Comparison of ENCODE assay signal across 9 cellular contexts in the genomic region with DNA sequence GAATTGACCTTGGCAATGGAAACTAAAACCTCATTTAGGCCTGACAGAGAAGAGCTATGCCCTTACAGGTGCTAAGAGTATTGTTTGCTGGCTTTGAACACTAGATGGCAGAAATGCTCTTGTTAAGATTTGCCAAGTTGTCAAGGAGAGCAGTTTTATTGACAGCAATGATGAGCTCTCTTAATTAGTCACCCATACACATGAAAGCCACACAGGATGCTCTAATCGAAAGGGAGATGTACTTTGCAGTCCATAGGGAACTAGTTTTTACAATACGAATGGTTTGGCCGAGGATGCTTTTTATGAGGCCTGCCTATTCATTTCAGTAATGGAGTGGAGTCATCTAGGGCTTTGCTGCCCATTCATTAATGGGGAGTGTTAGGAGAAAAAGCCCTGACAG. TPM values are rescaled to one million over a fixed set of nuclear protein-coding genes. Genes with fewer than 3 reads are reported as not detected.
DNase-seq lines count a peak whose midpoint lies in the region; ATAC-seq and TF ChIP-seq lines count a peak whose summit lies in the region.
"Had no signal": no experiment of that assay in that cellular context is flagged by ENCODE, and none has a peak within 500 bp of the region (broad histone marks: within the 10 kb centered on the region; RNA-seq: fewer than 3 reads in every experiment).

No MANE protein-coding gene starts in this region.

- H3K4me3 Mint-ChIP-seq in CD14-positive monocyte: no peak overlapping the region

- ATAC-seq in GM18858 (IDR thresholded peaks at IDR 0.05; ENCODE audit: unreplicated experiment) (peak; percentile 90), HG02884 (IDR thresholded peaks at IDR 0.05; ENCODE audit: unreplicated experiment) (peak; percentile 91)

- no peaks in the 10 kb centered on the region for H3K9me3 Mint-ChIP-seq in CD14-positive monocyte

- H3K27ac ChIP-seq in mesendoderm (ENCODE audit: low read depth, low read length) (no peak overlapping the region), colonic mucosa (no peak overlapping the region)
- H3K27ac ChIP-seq: psoas muscle had no signal

- H3K27me3 ChIP-seq in mesendoderm (ENCODE audit: insufficient read depth, low read length, poor library complexity) (no peaks in the 10 kb centered on the region), colonic mucosa (no peaks in the 10 kb centered on the region)

- no peak overlapping the region for H2BK120ac ChIP-seq in mesendoderm (ENCODE audit: low read depth, low read length)

- H4K5ac ChIP-seq in mesendoderm (ENCODE audit: low read length): no peak overlapping the region

- TF ChIP-seq CTCF in CD14-positive monocyte (IDR thresholded peaks at IDR 0.05) (peak; percentile 19), colonic mucosa (IDR thresholded peaks at IDR 0.05) (no peak)

- no peaks in the 10 kb centered on the region for H3K36me3 Mint-ChIP-seq in CD14-positive monocyte

- H2BK5ac ChIP-seq in mesendoderm (ENCODE audit: low read length): no peak overlapping the region

- no peak overlapping the region for H3K27ac Mint-ChIP-seq in CD14-positive monocyte

- H3K18ac ChIP-seq in mesendoderm (ENCODE audit: low read length): no peak overlapping the region

- H3K4me1 ChIP-seq in mesendoderm (ENCODE audit: control insufficient read depth, low read depth, low read length) (no peaks in the 10 kb centered on the region), colonic mucosa (no peaks in the 10 kb centered on the region)
- H3K4me1 ChIP-seq: psoas muscle had no signal

- no peak overlapping the region for H2AK5ac ChIP-seq in mesendoderm (ENCODE audit: low read length)

- H3K4ac ChIP-seq in mesendoderm (ENCODE audit: low read depth, low read length): no peak overlapping the region

- intact Hi-C loops in CD14-positive monocyte (cut with micrococcal nuclease): no loop called here
- intact Hi-C loops in colonic mucosa (cut with DNase I): no loop called here

- H3K79me2 ChIP-seq in mesendoderm (ENCODE audit: control insufficient read depth, insufficient read depth, low read length): no peaks in the 10 kb centered on the region

- H4K8ac ChIP-seq in mesendoderm (ENCODE audit: low read depth, low read length): no peak overlapping the region

- no CpG with 5 or more reads among the region's 3 CpGs for WGBS in mesendoderm (ENCODE audit: extremely low coverage, insufficient coverage, low lambda C conversion rate)

- H3K9me3 ChIP-seq in colonic mucosa: no peaks in the 10 kb centered on the region
- H3K9me3 ChIP-seq: psoas muscle had no signal

- H3K4me3 ChIP-seq in mesendoderm (ENCODE audit: low read length) (no peak overlapping the region), colonic mucosa (no peak overlapping the region)
- H3K4me3 ChIP-seq: psoas muscle had no signal

- H3K4me2 ChIP-seq in mesendoderm (ENCODE audit: low read length): no peak overlapping the region

- H2BK15ac ChIP-seq in mesendoderm (replicated peaks; ENCODE audit: low read depth): no peak overlapping the region

- H3K9ac ChIP-seq in mesendoderm (ENCODE audit: low read length): no peak overlapping the region
- no peak overlapping the region for H3K9ac ChIP-seq in colonic mucosa (ENCODE audit: low read depth in 2 of 2, low read length in 2 of 2)

- no peak overlapping the region for H3K56ac ChIP-seq in mesendoderm (ENCODE audit: low read length)

- no peaks in the 10 kb centered on the region for H3K79me1 ChIP-seq in mesendoderm (ENCODE audit: low read length)

- H3K4me1 Mint-ChIP-seq in CD14-positive monocyte: no peaks in the 10 kb centered on the region

- DNase-seq in CD14-positive monocyte (ENCODE audit: low spot score) (no peak), NCI-H2081 (lab: John Stamatoyannopoulos, UW) (peak; percentile 10 to 49), brain pericyte (ENCODE audit: low read depth, low spot score) (peak; percentile 6), mesendoderm (peak; percentile 90), colonic mucosa (no peak)
- DNase-seq in central memory CD4-positive, alpha-beta T cell: no peak
- DNase-seq: psoas muscle had no signal

- no peaks in the 10 kb centered on the region for H3K27me3 Mint-ChIP-seq in CD14-positive monocyte (ENCODE audit: low read depth in 3 of 3)

- H3K36me3 ChIP-seq in mesendoderm (ENCODE audit: control insufficient read depth, insufficient read depth, low read length): no peaks in the 10 kb centered on the region
- H3K36me3 ChIP-seq in colonic mucosa: no peaks in the 10 kb centered on the region

- H3K23ac ChIP-seq in mesendoderm (ENCODE audit: low read length): no peak overlapping the region

RNA-seq across cellular contexts. Expression of gene MBL2, which starts 45.4 kb away (rescaled TPM):
- polyA plus RNA-seq in CD14-positive monocyte: not detected
- polyA plus RNA-seq in mesendoderm (2013, experiment 1 of 2): not detected
- polyA plus RNA-seq in mesendoderm (2013, experiment 2 of 2): not detected
- total RNA-seq in colonic mucosa: under 1 TPM in 1 of 2 donors, not detected in 1; 0.17 TPM
- total RNA-seq: psoas muscle had no signal
- polyA plus RNA-seq: psoas muscle had no signal

Comparison
In these comparisons a context has a peak if more than half of its experiments do, and no peak if none do; other contexts are left out.
1. DNase-seq: peak in NCI-H2081 (2 of 2), brain pericyte (single experiment) and mesendoderm (single experiment); none in CD14-positive monocyte (single experiment), colonic mucosa (single experiment) and central memory CD4-positive, alpha-beta T cell (single experiment).